Comparison of ENCODE assay signal across 16 cellular contexts in genomic region chr18:75507636-75508035, GRCh38.
"Had no signal": no experiment of that assay in that cellular context is flagged by ENCODE, and none has a peak within 500 bp of the region (broad histone marks: within the 10 kb centered on the region; RNA-seq: fewer than 3 reads in every experiment).

No MANE protein-coding gene starts in this region.

- H3K36me3 ChIP-seq: lower lobe of right lung, right atrium auricular region, suprapubic skin, WERI-Rb-1 had no signal

- H3K9me3 ChIP-seq: suprapubic skin had no signal

- H3K27ac ChIP-seq: lower lobe of right lung, right atrium auricular region, suprapubic skin, WERI-Rb-1 had no signal

- H3K4me1 ChIP-seq: right atrium auricular region, suprapubic skin had no signal

- DNase-seq: activated CD4-positive, alpha-beta memory T cell treated with anti-CD3 and anti-CD28 coated beads for 36 hours; activated CD4-positive, alpha-beta T cell treated with anti-CD3 and anti-CD28 coated beads for 36 hours; activated effector memory CD4-positive, alpha-beta T cell treated with Interleukin-2 at 50 U/mL for 16 hours; activated naive CD4-positive, alpha-beta T cell treated with anti-CD3 and anti-CD28 coated beads, Interleukin-2, amount 50 U/mL, for 16 hours; activated T-cell treated with anti-CD3 and anti-CD28 coated beads, Interleukin-2, amount 50 U/mL, for 4 hours; amniotic stem cell; effector memory CD4-positive, alpha-beta T cell; glutamatergic neuron; lower lobe of right lung; nephron progenitor cell; occipital lobe; T-helper 17 cell; trophoblast cell; WERI-Rb-1 had no signal

- H3K27me3 ChIP-seq: right atrium auricular region, suprapubic skin had no signal

- H3K4me3 ChIP-seq: lower lobe of right lung, right atrium auricular region, suprapubic skin had no signal
